12 cellular contexts compared by ENCODE assay signal in genomic region chr20:37987602-37988290, GRCh38. TPM values are rescaled to one million over a fixed set of nuclear protein-coding genes. Genes with fewer than 3 reads are reported as not detected.
A peak's percentile ranks its signal among the peaks of the same experiment; 100 is the strongest.
DNase-seq lines count a peak whose midpoint lies in the region; ATAC-seq and TF ChIP-seq lines count a peak whose summit lies in the region.
"Had no signal": no experiment of that assay in that cellular context is flagged by ENCODE, and none has a peak within 500 bp of the region (broad histone marks: within the 10 kb centered on the region; RNA-seq: fewer than 3 reads in every experiment).

No MANE protein-coding gene starts in this region.

- peaks cover 23% of the 10 kb centered on the region for H3K36me3 Mint-ChIP-seq in activated naive CD8-positive, alpha-beta T cell treated with anti-CD3 and anti-CD28 coated beads, Interleukin-2, amount 10 ng/mL, durations not matched to agents 7 days and 5 days
- H3K36me3 Mint-ChIP-seq in activated naive CD8-positive, alpha-beta T cell treated with anti-CD3 and anti-CD28 coated beads, Interleukin-2, amount 50 U/mL, for 24 hours (ENCODE audit: low read depth) = peaks cover 51% of the 10 kb centered on the region
- H3K36me3 Mint-ChIP-seq in mesothelial cell of epicardium (peaks cover 2% of the 10 kb centered on the region), Calu3 (ENCODE audit: insufficient read depth, unreplicated experiment) (peaks cover 15% of the 10 kb centered on the region)

- no peak for ATAC-seq in activated naive CD8-positive, alpha-beta T cell treated with anti-CD3 and anti-CD28 coated beads, Interleukin-2, amount 10 ng/mL, durations not matched to agents 7 days and 5 days (ENCODE audit: low read depth)
- no peak for ATAC-seq in activated naive CD8-positive, alpha-beta T cell treated with anti-CD3 and anti-CD28 coated beads, Interleukin-2, amount 50 U/mL, for 24 hours
- no peak for ATAC-seq in sciatic nerve

- peaks cover 27% of the 10 kb centered on the region for H3K4me1 Mint-ChIP-seq in activated naive CD8-positive, alpha-beta T cell treated with anti-CD3 and anti-CD28 coated beads, Interleukin-2, amount 10 ng/mL, durations not matched to agents 7 days and 5 days
- H3K4me1 Mint-ChIP-seq in activated naive CD8-positive, alpha-beta T cell treated with anti-CD3 and anti-CD28 coated beads, Interleukin-2, amount 50 U/mL, for 24 hours = peaks cover 23% of the 10 kb centered on the region
- peaks cover 44% of the 10 kb centered on the region for H3K4me1 Mint-ChIP-seq in mesothelial cell of epicardium
- H3K4me1 Mint-ChIP-seq in Calu3 (ENCODE audit: low read depth, unreplicated experiment) = peaks cover 44% of the 10 kb centered on the region

- H3K36me3 ChIP-seq in tibial artery = peaks cover 0 to 22% (median 9%) of the 10 kb centered on the region in 3 donors

- POLR2A ChIA-PET in activated naive CD8-positive, alpha-beta T cell treated with anti-CD3 and anti-CD28 coated beads, Interleukin-2, amount 10 ng/mL, durations not matched to agents 7 days and 5 days (lab: Charles Lee) = no interaction called here

- H3K27ac ChIP-seq in dorsolateral prefrontal cortex = peak overlapping the region in 57 of 59 donors; percentile 8 to 93 (median 78)
- H3K27ac ChIP-seq in tibial artery = peak overlapping the region; percentile 47 to 67

- H3K27ac Mint-ChIP-seq in activated naive CD8-positive, alpha-beta T cell treated with anti-CD3 and anti-CD28 coated beads, Interleukin-2, amount 10 ng/mL, durations not matched to agents 7 days and 5 days = peak overlapping the region; percentile 56
- no peak overlapping the region for H3K27ac Mint-ChIP-seq in activated naive CD8-positive, alpha-beta T cell treated with anti-CD3 and anti-CD28 coated beads, Interleukin-2, amount 50 U/mL, for 24 hours
- H3K27ac Mint-ChIP-seq in mesothelial cell of epicardium (peak overlapping the region; percentile 90), Calu3 (ENCODE audit: unreplicated experiment) (no peak overlapping the region)

- H3K4me1 ChIP-seq in tibial artery = peaks cover 0 to 42% (median 37%) of the 10 kb centered on the region in 4 donors

- intact Hi-C loops in dorsolateral prefrontal cortex (cut with DNase I) = loop anchor here (5.0 to 10.0 kb wide), 3 partner anchors 70 to 233 kb away; no protein-coding TSS in a partner anchor
- intact Hi-C loops in tibial artery (cut with DNase I; ENCODE audit: low total_unique reads) = no loop called here
- intact Hi-C loops in Calu3 (cut with micrococcal nuclease; ENCODE audit: unreplicated experiment) = no loop called here
- intact Hi-C loops in sciatic nerve (cut with DNase I) = no loop called here

- no TSS peak for BruUV-seq in Calu3 (replicated peaks; lab: Mats Ljungman, UMichigan)

- no peaks in the 10 kb centered on the region for H3K9me3 Mint-ChIP-seq in activated naive CD8-positive, alpha-beta T cell treated with anti-CD3 and anti-CD28 coated beads, Interleukin-2, amount 10 ng/mL, durations not matched to agents 7 days and 5 days
- H3K9me3 Mint-ChIP-seq in activated naive CD8-positive, alpha-beta T cell treated with anti-CD3 and anti-CD28 coated beads, Interleukin-2, amount 50 U/mL, for 24 hours = no peaks in the 10 kb centered on the region
- no peaks in the 10 kb centered on the region for H3K9me3 Mint-ChIP-seq in mesothelial cell of epicardium
- H3K9me3 Mint-ChIP-seq in Calu3 (ENCODE audit: low read depth, unreplicated experiment) = no peaks in the 10 kb centered on the region

- H3K9me3 ChIP-seq in tibial artery = no peaks in the 10 kb centered on the region
- H3K9me3 ChIP-seq: tibial nerve had no signal

- no peaks in the 10 kb centered on the region for H3K27me3 Mint-ChIP-seq in activated naive CD8-positive, alpha-beta T cell treated with anti-CD3 and anti-CD28 coated beads, Interleukin-2, amount 10 ng/mL, durations not matched to agents 7 days and 5 days
- no peaks in the 10 kb centered on the region for H3K27me3 Mint-ChIP-seq in activated naive CD8-positive, alpha-beta T cell treated with anti-CD3 and anti-CD28 coated beads, Interleukin-2, amount 50 U/mL, for 24 hours
- H3K27me3 Mint-ChIP-seq in mesothelial cell of epicardium (ENCODE audit: low read depth) = no peaks in the 10 kb centered on the region
- no peaks in the 10 kb centered on the region for H3K27me3 Mint-ChIP-seq in Calu3 (ENCODE audit: unreplicated experiment)

- no peak for TF ChIP-seq CTCF in dorsolateral prefrontal cortex (IDR thresholded peaks at IDR 0.05 in 54 of 56, conservative IDR thresholded peaks at IDR 0.05 in 2 of 56; ENCODE audit: low read depth in 1 of 56, partially characterized antibody in 56 of 56)
- TF ChIP-seq CTCF in mesothelial cell of epicardium (IDR thresholded peaks at IDR 0.05; ENCODE audit: unreplicated experiment) = no peak
- no peak for TF ChIP-seq CTCF in tibial artery (IDR thresholded peaks at IDR 0.05)
- no peak for TF ChIP-seq CTCF in Calu3 (IDR thresholded peaks at IDR 0.05; ENCODE audit: unreplicated experiment)

- CTCF ChIA-PET in Calu3 (lab: Charles Lee) = interaction anchor here (0.5 kb wide), 1 partner anchor 13 kb away, joined by 7 read pairs; no protein-coding TSS in a partner anchor

- H3K27me3 ChIP-seq in dorsolateral prefrontal cortex (no peaks in the 10 kb centered on the region), tibial artery (no peaks in the 10 kb centered on the region)
- H3K27me3 ChIP-seq: tibial nerve had no signal

- no peak for DNase-seq in activated naive CD8-positive, alpha-beta T cell treated with anti-CD3 and anti-CD28 coated beads, Interleukin-2, amount 10 ng/mL, durations not matched to agents 7 days and 5 days
- no peak for DNase-seq in activated naive CD8-positive, alpha-beta T cell treated with anti-CD3 and anti-CD28 coated beads, Interleukin-2, amount 50 U/mL, for 24 hours
- DNase-seq in dorsolateral prefrontal cortex = no peak
- peak in 1 of 2 experiments; percentile 10 for DNase-seq in mesothelial cell of epicardium (ENCODE audit: low spot score in 2 of 2, unreplicated experiment in 2 of 2)
- DNase-seq in tibial artery = no peak
- no peak for DNase-seq in NCI-H187 treated with DMSO at 0.1 percent for 48 hours (lab: John Stamatoyannopoulos, UW)
- no peak for DNase-seq in Calu3
- DNase-seq in sciatic nerve (ENCODE audit: low spot score) = no peak
- DNase-seq: activated T-cell treated with anti-CD3 and anti-CD28 coated beads, Interleukin-2, amount 50 U/mL, for 48 hours; NCI-H774; retina had no signal

- H3K4me3 ChIP-seq in dorsolateral prefrontal cortex (no peak overlapping the region), tibial artery (no peak overlapping the region)
- H3K4me3 ChIP-seq: tibial nerve had no signal

- no peak overlapping the region for H3K4me3 Mint-ChIP-seq in activated naive CD8-positive, alpha-beta T cell treated with anti-CD3 and anti-CD28 coated beads, Interleukin-2, amount 10 ng/mL, durations not matched to agents 7 days and 5 days
- no peak overlapping the region for H3K4me3 Mint-ChIP-seq in activated naive CD8-positive, alpha-beta T cell treated with anti-CD3 and anti-CD28 coated beads, Interleukin-2, amount 50 U/mL, for 24 hours
- H3K4me3 Mint-ChIP-seq in mesothelial cell of epicardium (no peak overlapping the region), Calu3 (ENCODE audit: low read depth, unreplicated experiment) (no peak overlapping the region)

RNA-seq across cellular contexts. Expression of gene TTI1, which starts 45.5 kb away (rescaled TPM):
- total RNA-seq in activated naive CD8-positive, alpha-beta T cell treated with anti-CD3 and anti-CD28 coated beads, Interleukin-2, amount 10 ng/mL, durations not matched to agents 7 days and 5 days = 10 to 100 TPM; 28.2 TPM
- total RNA-seq in dorsolateral prefrontal cortex (10 to 100 TPM; 17.1 to 36.0 (median 23.2) TPM), mesothelial cell of epicardium (33.2 to 33.7 TPM (median 33.6 TPM) in 3 replicates), Calu3 (2022) (54.0 and 57.0 TPM in 2 replicates), sciatic nerve (15.2 TPM)

RNA-seq across cellular contexts. Expression of gene RPRD1B, which starts 45.8 kb away (rescaled TPM):
- total RNA-seq in activated naive CD8-positive, alpha-beta T cell treated with anti-CD3 and anti-CD28 coated beads, Interleukin-2, amount 10 ng/mL, durations not matched to agents 7 days and 5 days = 10 to 100 TPM; 39.2 to 41.0 TPM
- total RNA-seq in dorsolateral prefrontal cortex (10 to 100 TPM; 25.4 to 59.2 (median 41.5) TPM), mesothelial cell of epicardium (47.8 to 52.7 TPM (median 48.4 TPM) in 3 replicates), Calu3 (2022) (53.5 and 61.8 TPM in 2 replicates), sciatic nerve (41.9 TPM)

Comparison
In these comparisons a context has a peak if more than half of its experiments do, and no peak if none do; other contexts are left out.
1. H3K27ac Mint-ChIP-seq: peak in activated naive CD8-positive, alpha-beta T cell treated with anti-CD3 and anti-CD28 coated beads, Interleukin-2, amount 10 ng/mL, durations not matched to agents 7 days and 5 days (single experiment) and mesothelial cell of epicardium (single experiment); none in activated naive CD8-positive, alpha-beta T cell treated with anti-CD3 and anti-CD28 coated beads, Interleukin-2, amount 50 U/mL, for 24 hours (single experiment) and Calu3 (single experiment).
2. intact Hi-C loops: an anchor here in dorsolateral prefrontal cortex (5.0 to 10.0 kb wide); none called in tibial artery, Calu3 and sciatic nerve.